ENCODE assay signal across 8 cellular contexts in genomic region chr9:5714501-5715401, GRCh38.
DNase-seq lines count a peak whose midpoint lies in the region; ATAC-seq, FAIRE-seq and TF ChIP-seq lines count a peak whose summit lies in the region.

No MANE protein-coding gene starts in this region.

- POLR2A ChIA-PET in endothelial cell of umbilical vein (lab: Charles Lee), result no interaction called here
- POLR2A ChIA-PET in activated CD4-positive, alpha-beta memory T cell treated with anti-CD3 and anti-CD28 coated beads for 36 hours (lab: Charles Lee), result no interaction called here

- no peak overlapping the region for H3K27ac ChIP-seq in endothelial cell of umbilical vein (ENCODE audit: insufficient read depth, low read depth, low read length)

- TF ChIP-seq CTCF in GM13977 (IDR thresholded peaks at IDR 0.05; ENCODE audit: extremely low read depth, insufficient read depth, missing control alignments) (peak; percentile 26), endothelial cell of umbilical vein (IDR thresholded peaks at IDR 0.05; ENCODE audit: extremely low read depth in 1 of 2, insufficient read depth in 1 of 2, low read depth in 1 of 2, low read length in 2 of 2) (peak in 1 of 2 donors; percentile 12)

- CTCF ChIA-PET in endothelial cell of umbilical vein (lab: Charles Lee), result interaction anchor here (0.8 to 1.4 kb wide), 4 partner anchors 86 to 952 kb away, joined by 3 to 8 read pairs (median 4); partner anchors contain the start of gene RIC1
- CTCF ChIA-PET in activated CD4-positive, alpha-beta memory T cell treated with anti-CD3 and anti-CD28 coated beads for 36 hours (lab: Charles Lee), result no interaction called here

- H3K4me1 Mint-ChIP-seq in activated CD4-positive, alpha-beta memory T cell treated with anti-CD3 and anti-CD28 coated beads for 36 hours (ENCODE audit: low read depth), result peaks cover 8% of the 10 kb centered on the region

- H3K9me3 ChIP-seq in endothelial cell of umbilical vein (replicated peaks; ENCODE audit: control insufficient read depth, insufficient read depth, low read length), result no peaks in the 10 kb centered on the region

- H3K36me3 Mint-ChIP-seq in activated CD4-positive, alpha-beta memory T cell treated with anti-CD3 and anti-CD28 coated beads for 36 hours, result peaks cover 43% of the 10 kb centered on the region

- H3K4me2 ChIP-seq in endothelial cell of umbilical vein (ENCODE audit: insufficient read depth, low read length), result no peak overlapping the region

- H3K9me3 Mint-ChIP-seq in activated CD4-positive, alpha-beta memory T cell treated with anti-CD3 and anti-CD28 coated beads for 36 hours, result peaks cover 8% of the 10 kb centered on the region

- no peaks in the 10 kb centered on the region for H3K27me3 Mint-ChIP-seq in activated CD4-positive, alpha-beta memory T cell treated with anti-CD3 and anti-CD28 coated beads for 36 hours

- TF ChIP-seq POLR2A in endothelial cell of umbilical vein (IDR thresholded peaks at IDR 0.05; ENCODE audit: low read depth, low read length), result no peak

- intact Hi-C loops in endothelial cell of umbilical vein (cut with micrococcal nuclease), result loop anchor here (5.0 kb wide), 1 partner anchor 107 kb away; no protein-coding TSS in a partner anchor
- intact Hi-C loops in activated CD4-positive, alpha-beta memory T cell treated with anti-CD3 and anti-CD28 coated beads for 36 hours (cut with micrococcal nuclease), result loop anchor here (1.0 to 5.0 kb wide), 2 partner anchors 72 to 84 kb away; no protein-coding TSS in a partner anchor

- H3K4me1 ChIP-seq in endothelial cell of umbilical vein (ENCODE audit: control insufficient read depth, extremely low read depth, insufficient read depth, low read length), result peaks cover 19% of the 10 kb centered on the region

- no TSS peak for BruUV-seq in endothelial cell of umbilical vein (replicated peaks; lab: Mats Ljungman, UMichigan)

- in situ Hi-C loops in GM13977 (cut with MboI; ENCODE audit: low pct_unique_long_range_greater_than_20kb, low sequenced_read_pairs, unreplicated experiment), result no loop called here

- H3K36me3 ChIP-seq in endothelial cell of umbilical vein (ENCODE audit: control insufficient read depth in 2 of 2, extremely low read depth in 1 of 2, insufficient read depth in 2 of 2, low read length in 2 of 2), result peaks cover 0 to 7% of the 10 kb centered on the region in 2 experiments

- no peak overlapping the region for H3K9ac ChIP-seq in endothelial cell of umbilical vein (replicated peaks; ENCODE audit: extremely low read depth, insufficient read depth, low read length)

- H2AFZ ChIP-seq in endothelial cell of umbilical vein (ENCODE audit: low read depth, low read length), result no peak overlapping the region

- no peak overlapping the region for H3K27ac Mint-ChIP-seq in activated CD4-positive, alpha-beta memory T cell treated with anti-CD3 and anti-CD28 coated beads for 36 hours

- no peaks in the 10 kb centered on the region for H4K20me1 ChIP-seq in endothelial cell of umbilical vein (replicated peaks; ENCODE audit: control insufficient read depth, extremely low read depth, insufficient read depth, low read length)

- ATAC-seq in HG02840 (IDR thresholded peaks at IDR 0.05; ENCODE audit: low FRiP score, unreplicated experiment), result no peak

- no peaks in the 10 kb centered on the region for H3K79me2 ChIP-seq in endothelial cell of umbilical vein (ENCODE audit: control insufficient read depth, insufficient read depth, low read length)

- no peak overlapping the region for H3K4me3 Mint-ChIP-seq in activated CD4-positive, alpha-beta memory T cell treated with anti-CD3 and anti-CD28 coated beads for 36 hours

- FAIRE-seq in endothelial cell of umbilical vein (lab: Jason Lieb, UNC), result no peak

- dilution Hi-C loops in endothelial cell of umbilical vein (cut with MboI; ENCODE audit: extremely low pct_ligation_motif_present, low sequenced_read_pairs), result no loop called here

- H3K9me1 ChIP-seq in endothelial cell of umbilical vein (replicated peaks; ENCODE audit: control insufficient read depth, extremely low read depth, insufficient read depth, low read length), result no peaks in the 10 kb centered on the region

- DNase-seq in GM13977 (ENCODE audit: low spot score), result no peak
- DNase-seq in NCI-H2171 treated with DMSO at 0.1 percent for 48 hours (lab: John Stamatoyannopoulos, UW), result peak; percentile 67
- DNase-seq in endothelial cell of umbilical vein (ENCODE audit: low read depth, low spot score), result peak; percentile 36
- DNase-seq in renal cortical epithelial cell (ENCODE audit: low read depth), result peak; percentile 69
- no peak for DNase-seq in activated CD4-positive, alpha-beta memory T cell treated with anti-CD3 and anti-CD28 coated beads for 36 hours
- no peak for DNase-seq in stimulated activated CD8-positive, alpha-beta memory T cell treated with anti-CD3 and anti-CD28 coated beads, Interleukin-4, amount 100 ng/mL, for 48 hours
- no peak for DNase-seq in NCI-H82 treated with DMSO at 0.1 percent for 48 hours (lab: John Stamatoyannopoulos, UW; ENCODE audit: unreplicated experiment)

- H3K4me3 ChIP-seq in endothelial cell of umbilical vein (replicated peaks in 1 of 3; ENCODE audit: insufficient read depth in 1 of 3, low read depth in 1 of 3, low read length in 3 of 3), result no peak overlapping the region

- no peaks in the 10 kb centered on the region for H3K27me3 ChIP-seq in endothelial cell of umbilical vein (ENCODE audit: control insufficient read depth in 2 of 2, insufficient read depth in 2 of 2, low read length in 2 of 2)

TF ChIP-seq in endothelial cell of umbilical vein, 7 proteins besides CTCF, POLR2A, EP300 and RAD21:
- TF ChIP-seq JUN (IDR thresholded peaks at IDR 0.05; ENCODE audit: borderline replicate concordance, insufficient read depth, insufficient read length, low read depth) (no peak), GATA2 (IDR thresholded peaks at IDR 0.05; ENCODE audit: insufficient read depth, insufficient read length, low read depth, low read length) (no peak), MYC (IDR thresholded peaks at IDR 0.05; ENCODE audit: low read depth, low read length) (no peak), FOS (IDR thresholded peaks at IDR 0.05; ENCODE audit: borderline replicate concordance, insufficient read depth, low read length) (no peak), POLR2AphosphoS5 (IDR thresholded peaks at IDR 0.05; ENCODE audit: insufficient read depth, low read depth, low read length) (no peak), EZH2 (IDR thresholded peaks at IDR 0.05; ENCODE audit: borderline replicate concordance, low read depth, low read length, severe bottlenecking) (no peak), MAX (IDR thresholded peaks at IDR 0.05; ENCODE audit: insufficient read depth, insufficient read length) (no peak)

Comparison
In these comparisons a context has a peak if more than half of its experiments do, and no peak if none do; other contexts are left out.
1. DNase-seq: peak in NCI-H2171 treated with DMSO at 0.1 percent for 48 hours (single experiment), endothelial cell of umbilical vein (single experiment) and renal cortical epithelial cell (single experiment); none in GM13977 (single experiment), activated CD4-positive, alpha-beta memory T cell treated with anti-CD3 and anti-CD28 coated beads for 36 hours (single experiment), stimulated activated CD8-positive, alpha-beta memory T cell treated with anti-CD3 and anti-CD28 coated beads, Interleukin-4, amount 100 ng/mL, for 48 hours (single experiment) and NCI-H82 treated with DMSO at 0.1 percent for 48 hours (single experiment).